In genomic region chr22:40533712-40534378, GRCh38 we compare ENCODE assay signal across 2 cellular contexts.
A peak's percentile ranks its signal among the peaks of the same experiment; 100 is the strongest.
TF ChIP-seq lines count a peak whose summit lies in the region.

No MANE protein-coding gene starts in this region.

TF ChIP-seq in SK-N-SH treated with all-trans-retinoic acid at 6 μM for 48 hours, 23 proteins besides CTCF, POLR2A, EP300 and RAD21 (continued from another document):
- TF ChIP-seq CSRNP3 (CRISPR knock-in tag; IDR thresholded peaks at IDR 0.05) (no peak), ARNTL (CRISPR knock-in tag; IDR thresholded peaks at IDR 0.05; ENCODE audit: borderline replicate concordance, low read depth) (no peak)
TF ChIP-seq in SK-N-SH treated with all-trans-retinoic acid at 6 μM for 48 hours: peak in this region for 0.

TF ChIP-seq in GM12878, 131 proteins besides CTCF, POLR2A, EP300 and RAD21 (continued from another document):
- 0 out of 2 replicates have a peak, but pooled peaks have one; percentile 36 for TF ChIP-seq MTA3 (IDR thresholded peaks at IDR 0.05; ENCODE audit: borderline replicate concordance, low read length)
- peak; percentile 37; the same call in 1 of the 2 replicates for TF ChIP-seq CREM (IDR thresholded peaks at IDR 0.05; ENCODE audit: low read depth)
- TF ChIP-seq IRF4 (IDR thresholded peaks at IDR 0.05; ENCODE audit: low read depth, low read length) = 0 out of 2 replicates have a peak, but pooled peaks have one; percentile 20
- TF ChIP-seq JUNB (IDR thresholded peaks at IDR 0.05) = 0 out of 2 replicates have a peak, but pooled peaks have one; percentile 19
- no peak for TF ChIP-seq E4F1 (IDR thresholded peaks at IDR 0.05; ENCODE audit: borderline replicate concordance, partially characterized antibody)
- no peak for TF ChIP-seq ZNF687 (IDR thresholded peaks at IDR 0.05)
- TF ChIP-seq PKNOX1 (IDR thresholded peaks at IDR 0.05) = 0 out of 2 replicates have a peak, but pooled peaks have one; percentile 32
- TF ChIP-seq RUNX3 (IDR thresholded peaks at IDR 0.05; ENCODE audit: low read length) = peak; percentile 92
- TF ChIP-seq PBX3 (IDR thresholded peaks at IDR 0.05; ENCODE audit: insufficient replicate concordance, low read depth, low read length) = no peak
- no peak for TF ChIP-seq BCL11A (IDR thresholded peaks at IDR 0.05; ENCODE audit: low read depth, low read length)
- 0 out of 2 replicates have a peak, but pooled peaks have one; percentile 19 for TF ChIP-seq NBN (IDR thresholded peaks at IDR 0.05)
- 0 out of 2 replicates have a peak, but pooled peaks have one; percentile 37 for TF ChIP-seq CREB1 (IDR thresholded peaks at IDR 0.05; ENCODE audit: low read depth)
- TF ChIP-seq ATF7 (IDR thresholded peaks at IDR 0.05; ENCODE audit: low read depth) = 0 out of 2 replicates have a peak, but pooled peaks have one; percentile 10
- TF ChIP-seq SMAD5 (IDR thresholded peaks at IDR 0.05; ENCODE audit: low read depth) = no peak
- no peak for TF ChIP-seq TARDBP (IDR thresholded peaks at IDR 0.05; ENCODE audit: borderline replicate concordance)
- TF ChIP-seq IRF3 (IDR thresholded peaks at IDR 0.05) = no peak
- peak; percentile 22; the same call in 1 of the 2 replicates for TF ChIP-seq PML (IDR thresholded peaks at IDR 0.05; ENCODE audit: low read length)
- TF ChIP-seq SIX5 (IDR thresholded peaks at IDR 0.05; ENCODE audit: low read depth, low read length, severe bottlenecking) = no peak
- TF ChIP-seq IKZF2 (IDR thresholded peaks at IDR 0.05) = no peak
- TF ChIP-seq WRNIP1 (IDR thresholded peaks at IDR 0.05; ENCODE audit: borderline replicate concordance, low read depth, low read length) = no peak
- TF ChIP-seq E2F8 (IDR thresholded peaks at IDR 0.05; ENCODE audit: low read depth, partially characterized antibody) = no peak
- 0 out of 2 replicates have a peak, but pooled peaks have one; percentile 28 for TF ChIP-seq MLLT1 (IDR thresholded peaks at IDR 0.05)
- peak; percentile 22; the same call in 1 of the 3 replicates for TF ChIP-seq POU2F2 (IDR thresholded peaks at IDR 0.05; ENCODE audit: borderline replicate concordance, low read depth, low read length)
- TF ChIP-seq RB1 (IDR thresholded peaks at IDR 0.05; ENCODE audit: borderline replicate concordance) = no peak
- no peak for TF ChIP-seq USF1 (IDR thresholded peaks at IDR 0.05; ENCODE audit: borderline replicate concordance, extremely low read length, insufficient read depth, low read depth, low read length)
- TF ChIP-seq TBL1XR1 (IDR thresholded peaks at IDR 0.05; ENCODE audit: low read depth, low read length) = peak; percentile 50; the same call in 1 of the 2 replicates
- 0 out of 2 replicates have a peak, but pooled peaks have one; percentile 53 for TF ChIP-seq STAT3 (IDR thresholded peaks at IDR 0.05; ENCODE audit: low read depth, low read length)
- TF ChIP-seq DPF2 (IDR thresholded peaks at IDR 0.05) = no peak
- no peak for TF ChIP-seq ZBTB40 (IDR thresholded peaks at IDR 0.05; ENCODE audit: borderline replicate concordance)
- 0 out of 2 replicates have a peak, but pooled peaks have one; percentile 31 for TF ChIP-seq GABPA (IDR thresholded peaks at IDR 0.05; ENCODE audit: low read depth)
- no peak for TF ChIP-seq RCOR1 (conservative IDR thresholded peaks at IDR 0.05; ENCODE audit: low read depth, low read length)
- TF ChIP-seq JUND (IDR thresholded peaks at IDR 0.05; ENCODE audit: low read depth, low read length) = no peak
- no peak for TF ChIP-seq NFXL1 (IDR thresholded peaks at IDR 0.05; ENCODE audit: borderline replicate concordance)
- TF ChIP-seq PAX8 (IDR thresholded peaks at IDR 0.05) = no peak
- no peak for TF ChIP-seq MYC (IDR thresholded peaks at IDR 0.05; ENCODE audit: insufficient read depth, insufficient read length, insufficient replicate concordance, low read length, severe bottlenecking)
- TF ChIP-seq TAF1 (IDR thresholded peaks at IDR 0.05; ENCODE audit: borderline replicate concordance, low read depth, low read length) = peak; percentile 57; the same call in 1 of the 2 replicates
- peak; percentile 37; the same call in 1 of the 2 replicates for TF ChIP-seq NFIC (IDR thresholded peaks at IDR 0.05; ENCODE audit: low read depth, low read length)
